ENCODE assay signal across 8 cellular contexts in the genomic region with DNA sequence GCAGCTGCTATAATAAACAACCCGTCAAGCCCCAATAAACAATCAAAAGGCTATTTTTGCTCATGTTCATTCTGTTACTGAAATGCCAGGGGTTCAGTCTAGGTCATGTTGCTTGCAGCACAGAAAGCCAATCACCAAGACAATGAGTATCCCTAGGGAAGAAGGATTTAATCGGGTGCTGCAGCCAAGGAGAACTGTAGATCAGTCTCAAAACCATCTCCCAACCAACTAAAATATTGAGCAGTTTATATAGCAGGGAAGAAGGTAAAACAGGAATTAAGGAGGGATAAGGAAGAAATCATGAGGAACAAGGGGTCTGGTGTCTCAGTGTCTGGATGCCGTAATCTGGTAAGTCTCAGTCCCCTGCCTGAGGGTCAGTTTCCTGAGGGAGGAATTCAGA.
"Had no signal": no experiment of that assay in that cellular context is flagged by ENCODE, and none has a peak within 500 bp of the region (broad histone marks: within the 10 kb centered on the region; RNA-seq: fewer than 3 reads in every experiment).

No MANE protein-coding gene starts in this region.

- H3K4me3 ChIP-seq: GM12878 had no signal

- FAIRE-seq: G401.6, GM12878, GM12891, GM12892, GM18507, GM19239 had no signal

- DNase-seq: GDM1, GF-D8 had no signal

- ATAC-seq: GM12878 had no signal
